1 cellular context compared by ENCODE assay signal in the genomic region with DNA sequence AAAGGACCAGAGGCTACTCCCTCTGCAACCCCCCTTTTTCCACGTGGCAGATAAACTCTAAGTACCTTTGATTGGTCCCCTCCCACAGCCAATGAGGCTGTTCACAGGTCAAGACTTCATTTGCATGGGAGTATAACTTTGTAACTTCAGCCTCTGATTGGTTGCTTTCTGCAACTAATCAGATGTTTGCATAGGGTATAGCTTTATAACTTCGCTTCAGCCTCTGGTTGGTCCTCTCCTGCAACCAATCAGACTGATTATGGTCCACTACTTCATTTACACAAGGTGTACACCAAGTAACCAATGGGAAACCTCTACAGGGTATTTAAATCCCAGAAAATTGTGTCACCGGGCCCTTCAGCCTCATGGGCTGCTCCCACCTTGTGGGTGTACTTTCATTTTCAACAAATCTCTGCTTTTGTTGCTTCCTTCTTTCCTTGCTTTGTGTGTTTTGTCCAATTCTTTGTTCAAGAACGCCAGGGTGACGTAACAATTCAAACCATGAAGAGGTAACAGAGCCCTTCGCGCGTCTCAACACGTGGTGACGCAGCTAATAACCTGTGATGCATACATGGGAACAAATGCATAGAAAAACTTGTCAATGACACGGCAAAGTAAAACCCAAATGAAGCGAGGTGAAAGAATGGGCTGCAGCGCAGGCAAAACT.
TF ChIP-seq lines count a peak whose summit lies in the region.

No MANE protein-coding gene starts in this region.

TF ChIP-seq in HepG2, 621 proteins besides CTCF, POLR2A, EP300 and RAD21 (continued from another document):
- peak; percentile 76; the same call in 1 of the 2 replicates for TF ChIP-seq CREB1 (IDR thresholded peaks at IDR 0.05)
- no peak for TF ChIP-seq CREB1 (CRISPR knock-in tag; IDR thresholded peaks at IDR 0.05)
- 0 out of 2 replicates have a peak, but pooled peaks have one; percentile 25 for TF ChIP-seq ZNF160 (CRISPR knock-in tag; IDR thresholded peaks at IDR 0.05)
- TF ChIP-seq CEBPB (IDR thresholded peaks at IDR 0.05; ENCODE audit: borderline replicate concordance, low read depth, low read length), result peak; percentile 19; the same call in 1 of the 2 replicates
- TF ChIP-seq HOXA9 (CRISPR knock-in tag; IDR thresholded peaks at IDR 0.05; ENCODE audit: borderline replicate concordance), result 0 out of 2 replicates have a peak, but pooled peaks have one; percentile 12
- no peak for TF ChIP-seq ZMYM4 (CRISPR knock-in tag; IDR thresholded peaks at IDR 0.05)
- TF ChIP-seq, protein P1, sequence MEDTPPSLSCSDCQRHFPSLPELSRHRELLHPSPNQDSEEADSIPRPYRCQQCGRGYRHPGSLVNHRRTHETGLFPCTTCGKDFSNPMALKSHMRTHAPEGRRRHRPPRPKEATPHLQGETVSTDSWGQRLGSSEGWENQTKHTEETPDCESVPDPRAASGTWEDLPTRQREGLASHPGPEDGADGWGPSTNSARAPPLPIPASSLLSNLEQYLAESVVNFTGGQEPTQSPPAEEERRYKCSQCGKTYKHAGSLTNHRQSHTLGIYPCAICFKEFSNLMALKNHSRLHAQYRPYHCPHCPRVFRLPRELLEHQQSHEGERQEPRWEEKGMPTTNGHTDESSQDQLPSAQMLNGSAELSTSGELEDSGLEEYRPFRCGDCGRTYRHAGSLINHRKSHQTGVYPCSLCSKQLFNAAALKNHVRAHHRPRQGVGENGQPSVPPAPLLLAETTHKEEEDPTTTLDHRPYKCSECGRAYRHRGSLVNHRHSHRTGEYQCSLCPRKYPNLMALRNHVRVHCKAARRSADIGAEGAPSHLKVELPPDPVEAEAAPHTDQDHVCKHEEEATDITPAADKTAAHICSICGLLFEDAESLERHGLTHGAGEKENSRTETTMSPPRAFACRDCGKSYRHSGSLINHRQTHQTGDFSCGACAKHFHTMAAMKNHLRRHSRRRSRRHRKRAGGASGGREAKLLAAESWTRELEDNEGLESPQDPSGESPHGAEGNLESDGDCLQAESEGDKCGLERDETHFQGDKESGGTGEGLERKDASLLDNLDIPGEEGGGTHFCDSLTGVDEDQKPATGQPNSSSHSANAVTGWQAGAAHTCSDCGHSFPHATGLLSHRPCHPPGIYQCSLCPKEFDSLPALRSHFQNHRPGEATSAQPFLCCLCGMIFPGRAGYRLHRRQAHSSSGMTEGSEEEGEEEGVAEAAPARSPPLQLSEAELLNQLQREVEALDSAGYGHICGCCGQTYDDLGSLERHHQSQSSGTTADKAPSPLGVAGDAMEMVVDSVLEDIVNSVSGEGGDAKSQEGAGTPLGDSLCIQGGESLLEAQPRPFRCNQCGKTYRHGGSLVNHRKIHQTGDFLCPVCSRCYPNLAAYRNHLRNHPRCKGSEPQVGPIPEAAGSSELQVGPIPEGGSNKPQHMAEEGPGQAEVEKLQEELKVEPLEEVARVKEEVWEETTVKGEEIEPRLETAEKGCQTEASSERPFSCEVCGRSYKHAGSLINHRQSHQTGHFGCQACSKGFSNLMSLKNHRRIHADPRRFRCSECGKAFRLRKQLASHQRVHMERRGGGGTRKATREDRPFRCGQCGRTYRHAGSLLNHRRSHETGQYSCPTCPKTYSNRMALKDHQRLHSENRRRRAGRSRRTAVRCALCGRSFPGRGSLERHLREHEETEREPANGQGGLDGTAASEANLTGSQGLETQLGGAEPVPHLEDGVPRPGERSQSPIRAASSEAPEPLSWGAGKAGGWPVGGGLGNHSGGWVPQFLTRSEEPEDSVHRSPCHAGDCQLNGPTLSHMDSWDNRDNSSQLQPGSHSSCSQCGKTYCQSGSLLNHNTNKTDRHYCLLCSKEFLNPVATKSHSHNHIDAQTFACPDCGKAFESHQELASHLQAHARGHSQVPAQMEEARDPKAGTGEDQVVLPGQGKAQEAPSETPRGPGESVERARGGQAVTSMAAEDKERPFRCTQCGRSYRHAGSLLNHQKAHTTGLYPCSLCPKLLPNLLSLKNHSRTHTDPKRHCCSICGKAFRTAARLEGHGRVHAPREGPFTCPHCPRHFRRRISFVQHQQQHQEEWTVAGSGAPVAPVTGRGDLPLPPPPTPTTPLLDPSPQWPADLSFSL (CRISPR knock-in tag; IDR thresholded peaks at IDR 0.05), result 0 out of 2 replicates have a peak, but pooled peaks have one; percentile 3
- 0 out of 2 replicates have a peak, but pooled peaks have one; percentile 32 for TF ChIP-seq CREM (IDR thresholded peaks at IDR 0.05)
- TF ChIP-seq CREM (CRISPR knock-in tag; IDR thresholded peaks at IDR 0.05), result no peak
- TF ChIP-seq NFYB (CRISPR knock-in tag; IDR thresholded peaks at IDR 0.05), result peak; percentile 41; the same call in 1 of the 2 replicates
